ENCODE assay signal across 12 cellular contexts in genomic region chr3:141814375-141814774, GRCh38. TPM values are rescaled to one million over a fixed set of nuclear protein-coding genes. Genes with fewer than 3 reads are reported as not detected.
"Had no signal": no experiment of that assay in that cellular context is flagged by ENCODE, and none has a peak within 500 bp of the region (broad histone marks: within the 10 kb centered on the region; RNA-seq: fewer than 3 reads in every experiment).

No MANE protein-coding gene starts in this region.

- H3K9ac ChIP-seq: GM23248 had no signal

- H3K27ac ChIP-seq: GM23248 had no signal

- H3K4me3 Mint-ChIP-seq: GM23338, H9, HFFc6 had no signal

- H3K36me3 ChIP-seq: HAP-1 had no signal

- ATAC-seq: GM23338, HCT116 had no signal

- DNase-seq: GM23248, GOT3, H7, H9, HCEC 1CT, HFFc6 had no signal

- H2AFZ ChIP-seq: GM23248, GM23338 had no signal

- FAIRE-seq: H1, H54 had no signal

- H3K4me1 ChIP-seq: HAP-1 had no signal

- H3K4me2 ChIP-seq: GM23338 had no signal

- H3K4me3 ChIP-seq: GM23248, GM23338, HAP-1 had no signal

- H3K9me3 ChIP-seq: HAP-1 had no signal

RNA-seq across cellular contexts. Expression of gene GRK7, which starts 51.2 kb away (rescaled TPM):
- total RNA-seq: GM23248, GM23338, H1, H4, H7, H9, HFFc6 had no signal
- polyA plus RNA-seq: GM23248, GM23338, H1 had no signal
